Comparison of ENCODE assay signal across 7 cellular contexts in genomic region chr6:75210885-75211739, GRCh38. TPM values are rescaled to one million over a fixed set of nuclear protein-coding genes. Genes with fewer than 3 reads are reported as not detected.
DNase-seq lines count a peak whose midpoint lies in the region; ATAC-seq and TF ChIP-seq lines count a peak whose summit lies in the region.

No MANE protein-coding gene starts in this region.

- H3K27me3 Mint-ChIP-seq in brain, result peaks cover 53% of the 10 kb centered on the region

- TF ChIP-seq CTCF in brain (conservative IDR thresholded peaks at IDR 0.05) (peak; percentile 80 to 83), left lung (IDR thresholded peaks at IDR 0.05) (peak; percentile 69 to 74), thyroid gland (IDR thresholded peaks at IDR 0.05) (peak; percentile 38 to 79 (median 68))

- H3K4me1 ChIP-seq in left lung, result peaks cover 6 to 20% of the 10 kb centered on the region in 2 donors
- peaks cover 20 to 26% of the 10 kb centered on the region in 2 donors for H3K4me1 ChIP-seq in thyroid gland

- peak; percentile 83 for DNase-seq in ELR (ENCODE audit: low read depth)
- DNase-seq in Kasumi-1 (lab: John Stamatoyannopoulos, UW), result peak; percentile 71 to 87
- DNase-seq in RKO (ENCODE audit: low spot score), result peak; percentile 74
- no peak for DNase-seq in left lung
- DNase-seq in thyroid gland, result peak; percentile 36 to 51

- no peak overlapping the region for H3K4me3 Mint-ChIP-seq in brain

- H3K27ac ChIP-seq in left lung (no peak overlapping the region), thyroid gland (no peak overlapping the region)

- H3K9me3 Mint-ChIP-seq in brain, result no peaks in the 10 kb centered on the region

- H3K4me1 Mint-ChIP-seq in brain, result peaks cover 37% of the 10 kb centered on the region

- no peak for TF ChIP-seq POLR2A in thyroid gland (IDR thresholded peaks at IDR 0.05)

- H3K9me3 ChIP-seq in left lung, result no peaks in the 10 kb centered on the region
- H3K9me3 ChIP-seq in thyroid gland, result no peaks in the 10 kb centered on the region

- intact Hi-C loops in left lung (cut with DNase I), result no loop called here
- intact Hi-C loops in thyroid gland (cut with DNase I), result no loop called here

- H3K27me3 ChIP-seq in left lung, result peaks cover 10 to 30% of the 10 kb centered on the region in 2 donors
- no peaks in the 10 kb centered on the region for H3K27me3 ChIP-seq in thyroid gland

- peak overlapping the region in 1 of 5 experiments; percentile 40 for H3K27ac Mint-ChIP-seq in brain

- H3K36me3 Mint-ChIP-seq in brain, result no peaks in the 10 kb centered on the region

- no peak overlapping the region for H3K4me3 ChIP-seq in left lung
- H3K4me3 ChIP-seq in thyroid gland (replicated peaks in 1 of 3), result no peak overlapping the region

- no peaks in the 10 kb centered on the region for H3K36me3 ChIP-seq in left lung
- no peaks in the 10 kb centered on the region for H3K36me3 ChIP-seq in thyroid gland

- 21 to 26% methylated on average over 10 of the region's 10 CpGs for WGBS in thyroid gland, 2 donors

- ATAC-seq in left lung (peak; percentile 49), HG02610 (IDR thresholded peaks at IDR 0.05; ENCODE audit: unreplicated experiment) (no peak)

RNA-seq across cellular contexts. Expression of gene COL12A1, which starts 5.3 kb away (rescaled TPM):
- polyA plus RNA-seq in brain (ENCODE audit: insufficient read depth, low read depth, low replicate concordance), result 0.63 TPM
- 10 to 100 TPM; 26.5 to 74.3 TPM for total RNA-seq in left lung
- 10 to 100 TPM; 17.2 to 52.9 (median 27.0) TPM for total RNA-seq in thyroid gland

RNA-seq across cellular contexts. Expression of gene COX7A2, which starts 32.5 kb away (rescaled TPM):
- 701 TPM for polyA plus RNA-seq in brain (ENCODE audit: insufficient read depth, low read depth, low replicate concordance)
- total RNA-seq in left lung (100 to 1,000 TPM; 316 to 322 TPM), thyroid gland (100 to 1,000 TPM; 136 to 578 (median 341) TPM)

Comparison
In these comparisons a context has a peak if more than half of its experiments do, and no peak if none do; other contexts are left out.
1. DNase-seq: peak in ELR (single experiment), Kasumi-1 (2 of 2), RKO (single experiment) and thyroid gland (2 of 2); none in left lung (0 of 2).
2. Peak in every context shown above with its lines, with median percentiles within 50 percentile points of each other: CTCF ChIP-seq.